In the genomic region with DNA sequence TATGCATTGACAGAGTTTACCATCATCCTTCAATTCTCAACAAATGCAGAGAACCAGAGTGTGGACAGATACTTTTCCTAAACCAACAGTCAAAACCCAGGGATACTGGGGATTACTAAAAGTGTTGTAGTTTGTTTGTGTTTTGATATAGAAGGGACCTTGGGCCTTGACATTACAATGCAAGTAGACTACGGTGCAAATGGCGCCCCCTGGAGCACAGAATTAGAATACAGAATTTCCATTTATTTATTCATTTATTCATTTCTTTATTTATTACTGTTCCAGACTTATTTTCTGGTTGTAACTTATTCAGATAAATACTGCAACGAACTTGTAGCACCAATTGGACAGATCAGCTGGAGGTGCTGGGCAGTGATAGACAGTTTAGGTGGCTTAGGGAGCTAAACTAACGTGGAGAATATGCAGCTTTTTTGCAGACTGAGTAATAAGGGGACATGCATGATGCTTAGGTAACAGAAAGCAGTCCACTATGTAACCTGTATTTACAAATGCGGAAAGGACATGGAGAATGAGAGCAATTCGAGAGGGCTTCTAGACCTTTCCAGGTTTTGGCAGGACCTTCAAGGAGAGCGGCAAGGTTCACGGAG, we compare ENCODE assay signal across 8 cellular contexts. TPM values are rescaled to one million over a fixed set of nuclear protein-coding genes. Genes with fewer than 3 reads are reported as not detected.
DNase-seq lines count a peak whose midpoint lies in the region; ATAC-seq, FAIRE-seq and TF ChIP-seq lines count a peak whose summit lies in the region.

No MANE protein-coding gene starts in this region.

- no peak for ATAC-seq in HG03439 (IDR thresholded peaks at IDR 0.05; ENCODE audit: unreplicated experiment)

- DNase-seq in NCI-H510A treated with DMSO at 0.1 percent for 48 hours (lab: John Stamatoyannopoulos, UW) = peak; percentile 14
- no peak for DNase-seq in NCI-H510A (lab: John Stamatoyannopoulos, UW)
- DNase-seq in NCI-H526 treated with DMSO at 0.1 percent for 48 hours (lab: John Stamatoyannopoulos, UW) = peak; percentile 56
- DNase-seq in dermis microvascular lymphatic vessel endothelial cell (ENCODE audit: low read depth in 2 of 2) = peak; percentile 38 to 72
- peak; percentile 33 for DNase-seq in nephron progenitor cell
- no peak for DNase-seq in GM19239 (ENCODE audit: insufficient read length, low spot score)
- DNase-seq in cortex of kidney (lab: John Stamatoyannopoulos, UW) = no peak

- peaks cover 7% of the 10 kb centered on the region for H3K27me3 Mint-ChIP-seq in nephron progenitor cell (ENCODE audit: low read depth, poor library complexity)

- TF ChIP-seq CTCF in nephron progenitor cell (IDR thresholded peaks at IDR 0.05) = peak; percentile 71

- H3K27ac Mint-ChIP-seq in nephron progenitor cell = no peak overlapping the region

- H3K36me3 Mint-ChIP-seq in nephron progenitor cell (ENCODE audit: low read depth) = peaks cover 46% of the 10 kb centered on the region

- H3K9me3 Mint-ChIP-seq in nephron progenitor cell = no peaks in the 10 kb centered on the region

- peaks cover 82% of the 10 kb centered on the region for H3K4me1 Mint-ChIP-seq in nephron progenitor cell

- no peak for FAIRE-seq in GM19239 (lab: Jason Lieb, UNC)

- no peak overlapping the region for H3K4me3 Mint-ChIP-seq in nephron progenitor cell

RNA-seq across cellular contexts. Expression of a gene that starts 42.6 kb away (rescaled TPM):
- total RNA-seq in dermis microvascular lymphatic vessel endothelial cell = 16.2 and 19.8 TPM in 2 replicates

Comparison
In these comparisons a context has a peak if more than half of its experiments do, and no peak if none do; other contexts are left out.
1. DNase-seq: peak in NCI-H510A treated with DMSO at 0.1 percent for 48 hours (single experiment), NCI-H526 treated with DMSO at 0.1 percent for 48 hours (single experiment), dermis microvascular lymphatic vessel endothelial cell (2 of 2) and nephron progenitor cell (single experiment); none in NCI-H510A (single experiment), GM19239 (single experiment) and cortex of kidney (single experiment).